20 cellular contexts compared by ENCODE assay signal in genomic region chr3:183438749-183439148, GRCh38. TPM values are rescaled to one million over a fixed set of nuclear protein-coding genes. Genes with fewer than 3 reads are reported as not detected.
A peak's percentile ranks its signal among the peaks of the same experiment; 100 is the strongest.
DNase-seq lines count a peak whose midpoint lies in the region; ATAC-seq, FAIRE-seq and TF ChIP-seq lines count a peak whose summit lies in the region.
"Had no signal": no experiment of that assay in that cellular context is flagged by ENCODE, and none has a peak within 500 bp of the region (broad histone marks: within the 10 kb centered on the region; RNA-seq: fewer than 3 reads in every experiment).

No MANE protein-coding gene starts in this region.

- no peaks in the 10 kb centered on the region for H4K20me1 ChIP-seq in K562 (replicated peaks; ENCODE audit: control insufficient read depth, insufficient read depth, low read length)

- no peak for DNase-seq in activated CD8-positive, alpha-beta memory T cell treated with anti-CD3 and anti-CD28 coated beads, Interleukin-2, amount 10 ng/mL, durations not matched to agents 7 days and 5 days
- DNase-seq in activated CD8-positive, alpha-beta memory T cell treated with anti-CD3 and anti-CD28 coated beads, Interleukin-2, amount 50 U/mL, for 4 hours: no peak
- DNase-seq in NCI-H2107 (lab: John Stamatoyannopoulos, UW): peak; percentile 65
- DNase-seq in K562 (ENCODE audit: extremely low read depth in 1 of 4, low spot score in 3 of 4): peak in 1 of 4 experiments; percentile 56
- DNase-seq in stimulated activated naive CD8-positive, alpha-beta T cell treated with anti-CD3 and anti-CD28 coated beads, Interleukin-15, Interleukin-2, amounts not matched to agents 100 U/mL and 50 U/mL, for 24 hours: no peak
- no peak for DNase-seq in spleen
- no peak for DNase-seq in MG63
- no peak for DNase-seq in A673 (ENCODE audit: low spot score)
- DNase-seq: activated naive CD8-positive, alpha-beta T cell treated with anti-CD3 and anti-CD28 coated beads, Interleukin-2, amount 10 ng/mL, durations not matched to agents 7 days and 5 days; CD4-positive, alpha-beta T cell; effector memory CD8-positive, alpha-beta T cell; EL; left lung; NCI-H446; testis had no signal

- H3K9ac ChIP-seq in K562 (ENCODE audit: insufficient read depth in 1 of 2, low read depth in 2 of 2, low read length in 2 of 2): 0 out of 4 replicates have a peak overlapping the region, but pooled peaks of 1 of the 2 experiments have one; percentile 20

- H3K4me1 ChIP-seq in K562 (replicated peaks in 1 of 2; ENCODE audit: control insufficient read depth in 2 of 2, insufficient read depth in 2 of 2, low read length in 2 of 2): peaks cover 4 to 44% of the 10 kb centered on the region in 2 experiments; a peak in 4 of 5 replicates
- peaks cover 0 to 11% (median 4%) of the 10 kb centered on the region in 6 donors for H3K4me1 ChIP-seq in spleen
- no peaks in the 10 kb centered on the region for H3K4me1 ChIP-seq in A673 (ENCODE audit: insufficient read depth, low read length, poor library complexity, severe bottlenecking)
- H3K4me1 ChIP-seq: left lung, testis had no signal

- FAIRE-seq in K562 (lab: Jason Lieb, UNC): no peak
- FAIRE-seq: GM18507 had no signal

- TF ChIP-seq RAD21 in K562 (CRISPR knock-in tag; conservative IDR thresholded peaks at IDR 0.05 in 1 of 2, IDR thresholded peaks at IDR 0.05 in 1 of 2): no peak

- in situ Hi-C loops in K562 (cut with MboI): no loop called here

- TF ChIP-seq EP300 in K562 (IDR thresholded peaks at IDR 0.05; ENCODE audit: low read length): no peak

- H3K9me3 ChIP-seq in K562 (replicated peaks; ENCODE audit: control insufficient read depth, insufficient read depth, low read depth, low read length) (peaks cover 7% of the 10 kb centered on the region), spleen (peaks cover 0 to 18% (median 12%) of the 10 kb centered on the region in 8 donors), MG63 (peaks cover 3% of the 10 kb centered on the region), A673 (ENCODE audit: low read depth, low read length, poor library complexity, severe bottlenecking) (peaks cover 10% of the 10 kb centered on the region)
- H3K9me3 ChIP-seq: testis had no signal

- intact Hi-C loops in K562 (cut with micrococcal nuclease): no loop called here
- intact Hi-C loops in spleen (cut with DNase I; ENCODE audit: low total_unique reads): no loop called here
- intact Hi-C loops in A673 (cut with micrococcal nuclease; ENCODE audit: unreplicated experiment): no loop called here

- CTCF ChIA-PET in activated CD8-positive, alpha-beta memory T cell treated with anti-CD3 and anti-CD28 coated beads, Interleukin-2, amount 10 ng/mL, durations not matched to agents 7 days and 5 days (lab: Charles Lee): interaction anchor here (1.2 to 1.7 kb wide), 4 partner anchors 8 to 446 kb away, joined by 3 to 7 read pairs (median 4); partner anchors contain the start of genes MCF2L2 and PARL
- CTCF ChIA-PET in K562 (lab: Yijun Ruan, JAX; ENCODE audit: low intra/inter-chr PET ratio) (no interaction called here), A673 (lab: Charles Lee) (no interaction called here)

- H3K36me3 ChIP-seq in K562 (ENCODE audit: control insufficient read depth, insufficient read depth, low read length) (no peaks in the 10 kb centered on the region), spleen (no peaks in the 10 kb centered on the region), MG63 (no peaks in the 10 kb centered on the region), A673 (ENCODE audit: insufficient read depth, low read length, poor library complexity, severe bottlenecking) (no peaks in the 10 kb centered on the region)
- H3K36me3 ChIP-seq: left lung had no signal

- H3K9me3 Mint-ChIP-seq in activated CD8-positive, alpha-beta memory T cell treated with anti-CD3 and anti-CD28 coated beads, Interleukin-2, amount 10 ng/mL, durations not matched to agents 7 days and 5 days (ENCODE audit: low read depth): peaks cover 14% of the 10 kb centered on the region

- no peak for TF ChIP-seq CTCF in K562 (IDR thresholded peaks at IDR 0.05 in 2 of 3, conservative IDR thresholded peaks at IDR 0.05 in 1 of 3; ENCODE audit: insufficient read depth in 2 of 3, low read depth in 1 of 3, low read length in 3 of 3)
- no peak for TF ChIP-seq CTCF in spleen (IDR thresholded peaks at IDR 0.05 in 8 of 11, conservative IDR thresholded peaks at IDR 0.05 in 3 of 11)
- no peak for TF ChIP-seq CTCF in A673 (conservative IDR thresholded peaks at IDR 0.05; ENCODE audit: low read depth, low read length)

- no peaks in the 10 kb centered on the region for H3K9me1 ChIP-seq in K562 (ENCODE audit: control insufficient read depth, insufficient read depth, low read length)

- POLR2A ChIA-PET in K562 (lab: Yijun Ruan, JAX) (interaction anchor here (3.2 kb wide), 1 partner anchor 10 kb away, joined by 19 read pairs; no protein-coding TSS in a partner anchor), A673 (lab: Charles Lee; ENCODE audit: low non-redundant PET) (no interaction called here)

- peak overlapping the region; percentile 72; the same call in 1 of the 2 replicates for H2AFZ ChIP-seq in K562 (ENCODE audit: low read depth, low read length)

- no peaks in the 10 kb centered on the region for H3K79me2 ChIP-seq in K562 (ENCODE audit: control insufficient read depth, insufficient read depth, low read length)

- peaks cover 53% of the 10 kb centered on the region for H3K4me1 Mint-ChIP-seq in activated CD8-positive, alpha-beta memory T cell treated with anti-CD3 and anti-CD28 coated beads, Interleukin-2, amount 10 ng/mL, durations not matched to agents 7 days and 5 days
- H3K4me1 Mint-ChIP-seq: neural crest cell had no signal

- ATAC-seq in activated CD8-positive, alpha-beta memory T cell treated with anti-CD3 and anti-CD28 coated beads, Interleukin-2, amount 10 ng/mL, durations not matched to agents 7 days and 5 days: no peak
- no peak; the same call in 2 of the 3 replicates for ATAC-seq in K562
- no peak for ATAC-seq in stimulated activated naive CD8-positive, alpha-beta T cell treated with anti-CD3 and anti-CD28 coated beads, Interleukin-15, Interleukin-2, amounts not matched to agents 100 U/mL and 50 U/mL, for 24 hours
- ATAC-seq: effector memory CD8-positive, alpha-beta T cell had no signal

- BruUV-seq in K562 (replicated peaks; lab: Mats Ljungman, UMichigan) (no TSS peak), A673 (replicated peaks; lab: Mats Ljungman, UMichigan) (no TSS peak)

- peaks cover 13% of the 10 kb centered on the region for H3K27me3 Mint-ChIP-seq in activated CD8-positive, alpha-beta memory T cell treated with anti-CD3 and anti-CD28 coated beads, Interleukin-2, amount 10 ng/mL, durations not matched to agents 7 days and 5 days
- H3K27me3 Mint-ChIP-seq: CD4-positive, alpha-beta T cell; effector memory CD8-positive, alpha-beta T cell; IgD-negative memory B cell had no signal

- no peak overlapping the region for H3K4me3 Mint-ChIP-seq in activated CD8-positive, alpha-beta memory T cell treated with anti-CD3 and anti-CD28 coated beads, Interleukin-2, amount 10 ng/mL, durations not matched to agents 7 days and 5 days
- H3K4me3 Mint-ChIP-seq: activated naive CD8-positive, alpha-beta T cell treated with anti-CD3 and anti-CD28 coated beads, Interleukin-2, amount 10 ng/mL, durations not matched to agents 7 days and 5 days; CD4-positive, alpha-beta T cell; effector memory CD8-positive, alpha-beta T cell; IgD-negative memory B cell; mesothelial cell of epicardium; neural crest cell had no signal

- 20% methylated on average over 2 of the region's 2 CpGs for WGBS in K562 (ENCODE audit: insufficient coverage, low coverage, missing lambda C conversion rate)
- WGBS in spleen, 5 donors: 96 to 100% (median 99%) methylated on average over 2 of the region's 2 CpGs

- peak overlapping the region; percentile 58 for H3K27ac Mint-ChIP-seq in activated CD8-positive, alpha-beta memory T cell treated with anti-CD3 and anti-CD28 coated beads, Interleukin-2, amount 10 ng/mL, durations not matched to agents 7 days and 5 days
- H3K27ac Mint-ChIP-seq: activated naive CD8-positive, alpha-beta T cell treated with anti-CD3 and anti-CD28 coated beads, Interleukin-2, amount 10 ng/mL, durations not matched to agents 7 days and 5 days; CD4-positive, alpha-beta T cell; effector memory CD8-positive, alpha-beta T cell; IgD-negative memory B cell; mesothelial cell of epicardium had no signal

- H3K36me3 Mint-ChIP-seq in activated CD8-positive, alpha-beta memory T cell treated with anti-CD3 and anti-CD28 coated beads, Interleukin-2, amount 10 ng/mL, durations not matched to agents 7 days and 5 days: peaks cover 13% of the 10 kb centered on the region

- TF ChIP-seq POLR2A in K562 (conservative IDR thresholded peaks at IDR 0.05) (no peak), spleen (IDR thresholded peaks at IDR 0.05) (no peak)

- no peak overlapping the region for H3K4me3 ChIP-seq in K562
- no peak overlapping the region for H3K4me3 ChIP-seq in spleen
- H3K4me3 ChIP-seq in MG63: no peak overlapping the region
- no peak overlapping the region for H3K4me3 ChIP-seq in A673 (ENCODE audit: low read depth, low read length, poor library complexity, severe bottlenecking)
- H3K4me3 ChIP-seq: left lung, testis had no signal

- no peaks in the 10 kb centered on the region for H3K27me3 ChIP-seq in K562 (ENCODE audit: control insufficient read depth in 2 of 2, insufficient read depth in 2 of 2, low read length in 2 of 2)
- no peaks in the 10 kb centered on the region for H3K27me3 ChIP-seq in spleen (replicated peaks in 1 of 7)
- 0 out of 2 replicates have a peak, but pooled peaks cover under 1% of the 10 kb centered on the region for H3K27me3 ChIP-seq in MG63
- H3K27me3 ChIP-seq in A673 (replicated peaks; ENCODE audit: insufficient read depth, low read depth, low read length, poor library complexity): no peaks in the 10 kb centered on the region
- H3K27me3 ChIP-seq: left lung, testis had no signal

- H3K27ac ChIP-seq in K562 (ENCODE audit: extremely low read depth, low read depth, low read length) (no peak overlapping the region), spleen (no peak overlapping the region), A673 (ENCODE audit: low read depth, low read length, poor library complexity, severe bottlenecking) (no peak overlapping the region)
- H3K27ac ChIP-seq: HL-60, left lung, testis had no signal

- H3K4me2 ChIP-seq in K562 (ENCODE audit: insufficient read depth, low read length): peak overlapping the region; percentile 44

RNA-seq across cellular contexts. Expression of gene MCF2L2, which starts 10.3 kb away (rescaled TPM):
- total RNA-seq in activated CD8-positive, alpha-beta memory T cell treated with anti-CD3 and anti-CD28 coated beads, Interleukin-2, amount 10 ng/mL, durations not matched to agents 7 days and 5 days: 10 to 100 TPM in 1 of 2 experiments, 1 to 10 TPM in 1; 6.0 to 11.4 TPM
- total RNA-seq in K562 (2011; cell fraction: chromatin; rRNA removed; ENCODE audit: low replicate concordance): 13.3 and 24.4 TPM in 2 replicates
- total RNA-seq in K562 (2011; cell fraction: nucleolus; rRNA removed): 6.2 and 7.6 TPM in 2 replicates
- 10.5 and 17.4 TPM in 2 replicates for total RNA-seq in K562 (2011; cell fraction: nucleoplasm; rRNA removed)
- total RNA-seq in K562 (2014; rRNA removed): 3.0 and 3.3 TPM in 2 replicates
- 2.9 and 3.4 TPM in 2 replicates for total RNA-seq in K562 (2014; rRNA removed; fragmentation: Illumina TruSeq; extraction: Trizol)
- 3.0 TPM in 2 replicates for total RNA-seq in K562 (2015; rRNA removed; fragmentation: Illumina TruSeq; extraction: Trizol)
- total RNA-seq in K562 (2021): 2.1 and 3.2 TPM in 2 replicates
- 4.1 and 4.9 TPM in 2 replicates for polyA plus RNA-seq in K562 (2011; rRNA removed)
- polyA plus RNA-seq in K562 (2011; cell fraction: cytosol; rRNA removed): 0.98 and 1.7 TPM in 2 replicates
- 10.3 and 11.7 TPM in 2 replicates for polyA plus RNA-seq in K562 (2011; cell fraction: nucleus; rRNA removed)
- polyA plus RNA-seq in K562 (2012): 1.8 and 5.4 TPM in 2 replicates
- polyA plus RNA-seq in K562 (2014; fragmentation: Illumina TruSeq; extraction: Trizol): 1.7 and 1.9 TPM in 2 replicates
- polyA plus RNA-seq in K562 (2014; fragmentation: Nextera tagmentation; extraction: Ambion mirVana): under 1 TPM; 0.56 to 0.96 TPM
- 3.9 and 4.2 TPM in 2 replicates for polyA plus RNA-seq in K562 (2014; rRNA removed)
- polyA minus RNA-seq in K562 (2011; rRNA and poly(A)+ RNA removed): 5.9 and 7.3 TPM in 2 replicates
- polyA minus RNA-seq in K562 (2011; cell fraction: cytosol; rRNA and poly(A)+ RNA removed): 3.1 and 5.7 TPM in 2 replicates
- 6.2 and 8.6 TPM in 2 replicates for polyA minus RNA-seq in K562 (2011; cell fraction: nucleus; rRNA and poly(A)+ RNA removed)
- 10 to 100 TPM; 13.3 to 37.7 (median 20.8) TPM for total RNA-seq in spleen
- polyA plus RNA-seq in spleen: 1 to 10 TPM in 1 of 3 donors, under 1 TPM in 2; 0.46 to 1.8 (median 0.61) TPM
- total RNA-seq in MG63 (2014; rRNA removed; shearing (Covaris generic); ENCODE audit: low replicate concordance): not detected in 2 replicates
- 0.26 TPM in 1 of 2 replicates, not detected in the other for total RNA-seq in A673 (2021)
